ENCODE assay signal across 10 cellular contexts in genomic region chr20:57619053-57619831, GRCh38. TPM values are rescaled to one million over a fixed set of nuclear protein-coding genes. Genes with fewer than 3 reads are reported as not detected.
A peak's percentile ranks its signal among the peaks of the same experiment; 100 is the strongest.
DNase-seq lines count a peak whose midpoint lies in the region; ATAC-seq and TF ChIP-seq lines count a peak whose summit lies in the region.
"Had no signal": no experiment of that assay in that cellular context is flagged by ENCODE, and none has a peak within 500 bp of the region (broad histone marks: within the 10 kb centered on the region; RNA-seq: fewer than 3 reads in every experiment).

No MANE protein-coding gene starts in this region.

- H3K27ac ChIP-seq in coronary artery (peak overlapping the region in 1 of 2 donors; percentile 26), RWPE1 (no peak overlapping the region)
- H3K27ac ChIP-seq: 22Rv1 had no signal

- peak overlapping the region; percentile 10 for H3K4me3 ChIP-seq in coronary artery

- CTCF ChIA-PET in RWPE1 (lab: Yijun Ruan, JAX), result interaction anchor here (0.6 to 2.7 kb wide), 5 partner anchors 13 to 561 kb away, joined by 3 to 7 read pairs (median 3); no protein-coding TSS in a partner anchor

- DNase-seq in NCI-H2029 (lab: John Stamatoyannopoulos, UW) (peak; percentile 7), NCI-H2029 treated with DMSO at 0.1 percent for 48 hours (lab: John Stamatoyannopoulos, UW) (no peak), T-helper 1 cell (peak; percentile 41 to 96 (median 59)), coronary artery (ENCODE audit: low spot score) (no peak), mucosa of gallbladder (ENCODE audit: low spot score) (no peak), RWPE1 (ENCODE audit: low spot score) (no peak)
- peak; percentile 49 for DNase-seq in stimulated activated CD4-positive, alpha-beta T cell treated with anti-CD3 and anti-CD28 coated beads, Interleukin-2, amount 100 ng/mL, for 48 hours

- peak; percentile 64 for ATAC-seq in HG03095 (IDR thresholded peaks at IDR 0.05; ENCODE audit: unreplicated experiment)

- POLR2A ChIA-PET in RWPE1 (lab: Yijun Ruan, JAX; ENCODE audit: low non-redundant PET), result no interaction called here

- TF ChIP-seq CTCF in coronary artery (IDR thresholded peaks at IDR 0.05) (no peak), RWPE1 (conservative IDR thresholded peaks at IDR 0.05; ENCODE audit: low read depth) (no peak)

RNA-seq across cellular contexts. Expression of gene ZBP1, which starts 1.0 kb away (rescaled TPM):
- total RNA-seq in mucosa of gallbladder, result 1.3 TPM
- total RNA-seq: kidney epithelial cell had no signal

RNA-seq across cellular contexts. Expression of gene PCK1, which starts 58.3 kb away (rescaled TPM):
- 27.0 TPM for total RNA-seq in mucosa of gallbladder

Comparison
In these comparisons a context has a peak if more than half of its experiments do, and no peak if none do; other contexts are left out.
1. DNase-seq: peak in NCI-H2029 (single experiment), T-helper 1 cell (5 of 5) and stimulated activated CD4-positive, alpha-beta T cell treated with anti-CD3 and anti-CD28 coated beads, Interleukin-2, amount 100 ng/mL, for 48 hours (2 of 2); none in NCI-H2029 treated with DMSO at 0.1 percent for 48 hours (single experiment), coronary artery (single experiment), mucosa of gallbladder (single experiment) and RWPE1 (single experiment).